17 cellular contexts compared by ENCODE assay signal in genomic region chr2:190941571-190941970, GRCh38.
DNase-seq lines count a peak whose midpoint lies in the region; ATAC-seq, FAIRE-seq and TF ChIP-seq lines count a peak whose summit lies in the region.
"Had no signal": no experiment of that assay in that cellular context is flagged by ENCODE, and none has a peak within 500 bp of the region (broad histone marks: within the 10 kb centered on the region; RNA-seq: fewer than 3 reads in every experiment).

No MANE protein-coding gene starts in this region.

- no peak for TF ChIP-seq CTCF in activated CD8-positive, alpha-beta T cell treated with anti-CD3 and anti-CD28 coated beads for 36 hours (IDR thresholded peaks at IDR 0.05)
- no peak for TF ChIP-seq CTCF in A549 (IDR thresholded peaks at IDR 0.05)

- no peaks in the 10 kb centered on the region for H3K9me3 Mint-ChIP-seq in activated CD8-positive, alpha-beta T cell treated with anti-CD3 and anti-CD28 coated beads, Interleukin-2, amount 10 ng/mL, durations not matched to agents 7 days and 5 days (ENCODE audit: insufficient read depth)
- no peaks in the 10 kb centered on the region for H3K9me3 Mint-ChIP-seq in activated CD8-positive, alpha-beta T cell treated with anti-CD3 and anti-CD28 coated beads for 36 hours
- H3K9me3 Mint-ChIP-seq: CD8-positive, alpha-beta T cell had no signal

- POLR2A ChIA-PET in activated CD8-positive, alpha-beta T cell treated with anti-CD3 and anti-CD28 coated beads, Interleukin-2, amount 10 ng/mL, durations not matched to agents 7 days and 5 days (lab: Charles Lee), result no interaction called here
- POLR2A ChIA-PET in activated CD8-positive, alpha-beta T cell treated with anti-CD3 and anti-CD28 coated beads for 36 hours (lab: Charles Lee), result interaction anchor here (1.2 to 1.4 kb wide), 2 partner anchors 9 to 57 kb away, joined by 3 read pairs; no protein-coding TSS in a partner anchor
- POLR2A ChIA-PET in A549 (lab: Yijun Ruan, JAX), result no interaction called here

- no peak overlapping the region for H3K4me3 Mint-ChIP-seq in activated CD8-positive, alpha-beta T cell treated with anti-CD3 and anti-CD28 coated beads, Interleukin-2, amount 10 ng/mL, durations not matched to agents 7 days and 5 days
- H3K4me3 Mint-ChIP-seq in activated CD8-positive, alpha-beta T cell treated with anti-CD3 and anti-CD28 coated beads for 36 hours, result no peak overlapping the region
- H3K4me3 Mint-ChIP-seq in T-helper 17 cell, result no peak overlapping the region
- H3K4me3 Mint-ChIP-seq: B cell; CD8-positive, alpha-beta T cell had no signal

- H3K4me3 ChIP-seq in A549 (no peak overlapping the region), aorta (ENCODE audit: low read length in 2 of 2) (no peak overlapping the region)
- H3K4me3 ChIP-seq: BLaER1 treated with 17β-estradiol and CSF1 and Interleukin-3, amounts not matched to agents 10 nM and 100 nM; HAP-1 had no signal

- TF ChIP-seq POLR2A in A549 (IDR thresholded peaks at IDR 0.05; ENCODE audit: low read length) (no peak), GM12891 (IDR thresholded peaks at IDR 0.05; ENCODE audit: low read depth, low read length) (peak; percentile 46; the same call in 1 of the 2 replicates)

- H3K27ac ChIP-seq in A549 (peak overlapping the region in 1 of 2 experiments; percentile 36; a peak in 1 of 6 replicates), aorta (ENCODE audit: low read depth in 1 of 2, low read length in 2 of 2) (no peak overlapping the region)
- H3K27ac ChIP-seq: BLaER1 treated with 17β-estradiol and CSF1 and Interleukin-3, amounts not matched to agents 10 nM and 100 nM had no signal

- TF ChIP-seq RAD21 in A549 (conservative IDR thresholded peaks at IDR 0.05 in 1 of 2, IDR thresholded peaks at IDR 0.05 in 1 of 2), result no peak

- H3K36me3 Mint-ChIP-seq in activated CD8-positive, alpha-beta T cell treated with anti-CD3 and anti-CD28 coated beads, Interleukin-2, amount 10 ng/mL, durations not matched to agents 7 days and 5 days (ENCODE audit: low read depth), result no peaks in the 10 kb centered on the region
- peaks cover 5% of the 10 kb centered on the region for H3K36me3 Mint-ChIP-seq in activated CD8-positive, alpha-beta T cell treated with anti-CD3 and anti-CD28 coated beads for 36 hours (ENCODE audit: low read depth)
- H3K36me3 Mint-ChIP-seq in T-helper 17 cell (ENCODE audit: low read depth), result no peaks in the 10 kb centered on the region

- no peaks in the 10 kb centered on the region for H3K9me3 ChIP-seq in A549
- H3K9me3 ChIP-seq in T-helper 17 cell (ENCODE audit: control insufficient read depth, low read length, poor library complexity, severe bottlenecking), result no peaks in the 10 kb centered on the region
- H3K9me3 ChIP-seq in aorta (ENCODE audit: control insufficient read depth, low read length), result no peaks in the 10 kb centered on the region
- H3K9me3 ChIP-seq: BLaER1 treated with 17β-estradiol and CSF1 and Interleukin-3, amounts not matched to agents 10 nM and 100 nM; HAP-1 had no signal

- ATAC-seq in activated CD8-positive, alpha-beta T cell treated with anti-CD3 and anti-CD28 coated beads, Interleukin-2, amount 10 ng/mL, durations not matched to agents 7 days and 5 days, result peak; percentile 24
- no peak for ATAC-seq in activated CD8-positive, alpha-beta T cell treated with anti-CD3 and anti-CD28 coated beads for 36 hours
- peak in 1 of 2 experiments; percentile 28; a peak in 3 of 6 replicates for ATAC-seq in A549
- ATAC-seq in T-helper 17 cell, result peak; percentile 14
- ATAC-seq in aorta (ENCODE audit: low FRiP score), result no peak
- ATAC-seq: CD8-positive, alpha-beta T cell had no signal

- intact Hi-C loops in activated CD8-positive, alpha-beta T cell treated with anti-CD3 and anti-CD28 coated beads for 36 hours (cut with micrococcal nuclease), result loop anchor here (10.0 kb wide), 1 partner anchor 157 kb away; no protein-coding TSS in a partner anchor
- intact Hi-C loops in aorta (cut with DNase I), result no loop called here

- no peak overlapping the region for H3K27ac Mint-ChIP-seq in activated CD8-positive, alpha-beta T cell treated with anti-CD3 and anti-CD28 coated beads, Interleukin-2, amount 10 ng/mL, durations not matched to agents 7 days and 5 days
- H3K27ac Mint-ChIP-seq in activated CD8-positive, alpha-beta T cell treated with anti-CD3 and anti-CD28 coated beads for 36 hours, result no peak overlapping the region
- no peak overlapping the region for H3K27ac Mint-ChIP-seq in T-helper 17 cell
- H3K27ac Mint-ChIP-seq: B cell; CD8-positive, alpha-beta T cell had no signal

- H3K27me3 Mint-ChIP-seq in activated CD8-positive, alpha-beta T cell treated with anti-CD3 and anti-CD28 coated beads, Interleukin-2, amount 10 ng/mL, durations not matched to agents 7 days and 5 days (ENCODE audit: low read depth), result no peaks in the 10 kb centered on the region
- no peaks in the 10 kb centered on the region for H3K27me3 Mint-ChIP-seq in activated CD8-positive, alpha-beta T cell treated with anti-CD3 and anti-CD28 coated beads for 36 hours
- no peaks in the 10 kb centered on the region for H3K27me3 Mint-ChIP-seq in T-helper 17 cell
- H3K27me3 Mint-ChIP-seq: B cell had no signal

- no peak for DNase-seq in activated CD8-positive, alpha-beta T cell treated with anti-CD3 and anti-CD28 coated beads, Interleukin-2, amount 10 ng/mL, durations not matched to agents 7 days and 5 days
- no peak for DNase-seq in activated CD8-positive, alpha-beta T cell treated with anti-CD3 and anti-CD28 coated beads for 36 hours
- DNase-seq in A549 (ENCODE audit: low read depth in 1 of 2, low spot score in 1 of 2), result no peak
- DNase-seq in GM12891 (ENCODE audit: insufficient read length, low spot score), result no peak
- DNase-seq in T-helper 17 cell, result no peak
- no peak for DNase-seq in NCI-H2029 treated with DMSO at 0.1 percent for 48 hours (lab: John Stamatoyannopoulos, UW)
- no peak for DNase-seq in aorta
- no peak for DNase-seq in NCI-H748 treated with DMSO at 0.1 percent for 48 hours (lab: John Stamatoyannopoulos, UW)
- DNase-seq: 8988T; CD8-positive, alpha-beta T cell; DMS 273 treated with DMSO at 0.1 percent for 48 hours; DMS53 had no signal

- H3K4me1 Mint-ChIP-seq in activated CD8-positive, alpha-beta T cell treated with anti-CD3 and anti-CD28 coated beads, Interleukin-2, amount 10 ng/mL, durations not matched to agents 7 days and 5 days (ENCODE audit: low read depth), result no peaks in the 10 kb centered on the region
- peaks cover 12% of the 10 kb centered on the region for H3K4me1 Mint-ChIP-seq in activated CD8-positive, alpha-beta T cell treated with anti-CD3 and anti-CD28 coated beads for 36 hours (ENCODE audit: low read depth)
- H3K4me1 Mint-ChIP-seq in T-helper 17 cell, result peaks cover 7% of the 10 kb centered on the region

- H3K36me3 ChIP-seq in aorta (ENCODE audit: control insufficient read depth in 1 of 2, insufficient read depth in 2 of 2, low read length in 1 of 2), result no peaks in the 10 kb centered on the region
- H3K36me3 ChIP-seq: HAP-1 had no signal

- H3K4me2 ChIP-seq in A549, result no peak overlapping the region
- H3K4me2 ChIP-seq: BLaER1 treated with 17β-estradiol and CSF1 and Interleukin-3, amounts not matched to agents 10 nM and 100 nM had no signal

- CTCF ChIA-PET in activated CD8-positive, alpha-beta T cell treated with anti-CD3 and anti-CD28 coated beads, Interleukin-2, amount 10 ng/mL, durations not matched to agents 7 days and 5 days (lab: Charles Lee), result interaction anchor here (1.4 kb wide), 1 partner anchor 22 kb away, joined by 4 read pairs; no protein-coding TSS in a partner anchor
- CTCF ChIA-PET in activated CD8-positive, alpha-beta T cell treated with anti-CD3 and anti-CD28 coated beads for 36 hours (lab: Charles Lee), result no interaction called here
- CTCF ChIA-PET in A549 (lab: Yijun Ruan, JAX), result no interaction called here

- no peaks in the 10 kb centered on the region for H3K27me3 ChIP-seq in aorta (ENCODE audit: control insufficient read depth in 1 of 2, insufficient read depth in 2 of 2, low read length in 1 of 2)
- H3K27me3 ChIP-seq: BLaER1 treated with 17β-estradiol and CSF1 and Interleukin-3, amounts not matched to agents 10 nM and 100 nM had no signal

- WGBS in A549 (ENCODE audit: missing lambda C conversion rate), result 89% methylated on average over 2 of the region's 2 CpGs
- 98 to 100% methylated on average over 2 of the region's 2 CpGs for WGBS in aorta, 2 donors

- peaks cover 76% of the 10 kb centered on the region for H3K4me1 ChIP-seq in A549
- H3K4me1 ChIP-seq in aorta (ENCODE audit: control insufficient read depth in 1 of 2, insufficient read depth in 2 of 2, low read length in 2 of 2), result peaks cover 2 to 6% of the 10 kb centered on the region in 2 donors

- FAIRE-seq in A549 (lab: Jason Lieb, UNC) (no peak), GM12891 (lab: Jason Lieb, UNC) (no peak)
- FAIRE-seq: G401.6, GM19239 had no signal

- no peak for TF ChIP-seq EP300 in A549 (IDR thresholded peaks at IDR 0.05)

TF ChIP-seq in A549, 52 proteins besides CTCF, POLR2A, EP300 and RAD21 (continues in another document):
- no peak for TF ChIP-seq FOXS1 (CRISPR knock-in tag; IDR thresholded peaks at IDR 0.05)
- TF ChIP-seq HES2 (IDR thresholded peaks at IDR 0.05), result no peak
- TF ChIP-seq CHD4 (IDR thresholded peaks at IDR 0.05; ENCODE audit: borderline replicate concordance), result no peak
- peak; percentile 90; the same call in 1 of the 2 replicates for TF ChIP-seq HOXA7 (CRISPR knock-in tag; IDR thresholded peaks at IDR 0.05)
- peak; percentile 58; the same call in 1 of the 2 replicates for TF ChIP-seq RARB (CRISPR knock-in tag; IDR thresholded peaks at IDR 0.05)
- TF ChIP-seq KDM5A (IDR thresholded peaks at IDR 0.05), result no peak
- TF ChIP-seq SREBF2 (IDR thresholded peaks at IDR 0.05), result no peak
- TF ChIP-seq ZNF302 (CRISPR knock-in tag; IDR thresholded peaks at IDR 0.05), result no peak

TF ChIP-seq in GM12891, 5 proteins besides CTCF, POLR2A, EP300 and RAD21:
- TF ChIP-seq POLR2AphosphoS5 (IDR thresholded peaks at IDR 0.05; ENCODE audit: low read depth, low read length) (0 out of 2 replicates have a peak, but pooled peaks have one; percentile 27), POU2F2 (IDR thresholded peaks at IDR 0.05; ENCODE audit: low read depth, low read length) (no peak)
TF ChIP-seq in GM12891: peak in this region for 1.

Comparison
In these comparisons a context has a peak if more than half of its experiments do, and no peak if none do; other contexts are left out.
1. ATAC-seq: peak in activated CD8-positive, alpha-beta T cell treated with anti-CD3 and anti-CD28 coated beads, Interleukin-2, amount 10 ng/mL, durations not matched to agents 7 days and 5 days (single experiment) and T-helper 17 cell (single experiment); none in activated CD8-positive, alpha-beta T cell treated with anti-CD3 and anti-CD28 coated beads for 36 hours (single experiment) and aorta (single experiment).